Comparison of ENCODE assay signal across 1 cellular context in the genomic region with DNA sequence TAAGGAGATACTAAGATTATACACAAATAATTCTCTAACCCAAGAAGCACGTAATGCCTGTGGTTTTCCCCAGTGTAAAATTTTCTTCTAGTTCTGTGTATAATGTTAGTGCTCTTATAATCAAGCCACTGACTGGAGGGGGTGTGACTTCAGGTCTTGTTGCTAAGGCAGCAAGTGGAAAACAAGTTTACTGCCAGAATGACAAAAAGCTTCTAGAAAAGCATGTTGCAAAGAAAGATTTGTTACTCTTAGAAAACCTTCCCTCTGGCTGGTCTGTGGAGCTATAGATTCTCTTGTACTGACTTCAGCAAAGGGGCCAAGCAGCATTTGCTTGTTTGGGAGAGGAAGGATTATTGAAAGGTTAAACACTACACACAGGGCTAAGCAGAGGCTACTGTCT.
TF ChIP-seq lines count a peak whose summit lies in the region.

No MANE protein-coding gene starts in this region.

TF ChIP-seq in H1, 55 proteins besides CTCF, POLR2A, EP300 and RAD21 (continued from another document):
- TF ChIP-seq SAP30 (IDR thresholded peaks at IDR 0.05; ENCODE audit: insufficient read depth, insufficient replicate concordance, low read length): no peak
- TF ChIP-seq SIN3A (conservative IDR thresholded peaks at IDR 0.05 in 1 of 2, IDR thresholded peaks at IDR 0.05 in 1 of 2; ENCODE audit: low read depth in 1 of 2, low read length in 2 of 2): no peak
- TF ChIP-seq JUN (IDR thresholded peaks at IDR 0.05; ENCODE audit: low read depth, low read length): no peak
- TF ChIP-seq CREB1 (IDR thresholded peaks at IDR 0.05): no peak
- TF ChIP-seq ZNF274 (IDR thresholded peaks at IDR 0.05; ENCODE audit: borderline replicate concordance, extremely low read depth, low read length): no peak
- TF ChIP-seq BCL11A (IDR thresholded peaks at IDR 0.05; ENCODE audit: low read depth in 2 of 2, low read length in 2 of 2): no peak
- TF ChIP-seq, protein P1, sequence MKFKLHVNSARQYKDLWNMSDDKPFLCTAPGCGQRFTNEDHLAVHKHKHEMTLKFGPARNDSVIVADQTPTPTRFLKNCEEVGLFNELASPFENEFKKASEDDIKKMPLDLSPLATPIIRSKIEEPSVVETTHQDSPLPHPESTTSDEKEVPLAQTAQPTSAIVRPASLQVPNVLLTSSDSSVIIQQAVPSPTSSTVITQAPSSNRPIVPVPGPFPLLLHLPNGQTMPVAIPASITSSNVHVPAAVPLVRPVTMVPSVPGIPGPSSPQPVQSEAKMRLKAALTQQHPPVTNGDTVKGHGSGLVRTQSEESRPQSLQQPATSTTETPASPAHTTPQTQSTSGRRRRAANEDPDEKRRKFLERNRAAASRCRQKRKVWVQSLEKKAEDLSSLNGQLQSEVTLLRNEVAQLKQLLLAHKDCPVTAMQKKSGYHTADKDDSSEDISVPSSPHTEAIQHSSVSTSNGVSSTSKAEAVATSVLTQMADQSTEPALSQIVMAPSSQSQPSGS (IDR thresholded peaks at IDR 0.05; ENCODE audit: low read length): no peak
- TF ChIP-seq SP2 (IDR thresholded peaks at IDR 0.05; ENCODE audit: low read length): no peak
